In genomic region chr6:56652994-56653393, GRCh38 we compare ENCODE assay signal across 9 cellular contexts. TPM values are rescaled to one million over a fixed set of nuclear protein-coding genes. Genes with fewer than 3 reads are reported as not detected.
DNase-seq lines count a peak whose midpoint lies in the region; ATAC-seq and TF ChIP-seq lines count a peak whose summit lies in the region.
"Had no signal": no experiment of that assay in that cellular context is flagged by ENCODE, and none has a peak within 500 bp of the region (broad histone marks: within the 10 kb centered on the region; RNA-seq: fewer than 3 reads in every experiment).

No MANE protein-coding gene starts in this region.

- intact Hi-C loops in body of pancreas (cut with DNase I): no loop called here
- intact Hi-C loops in left ventricle myocardium superior (cut with micrococcal nuclease): no loop called here

- DNase-seq in HS-5 (ENCODE audit: low read depth): peak; percentile 39
- no peak for DNase-seq in body of pancreas
- DNase-seq in left ventricle myocardium superior: no peak
- DNase-seq in activated CD4-positive, alpha-beta T cell treated with anti-CD3 and anti-CD28 coated beads for 4 hours: no peak
- no peak for DNase-seq in ecto neural progenitor cell (ENCODE audit: low spot score)
- DNase-seq in ACHN: no peak
- DNase-seq: activated T-cell treated with anti-CD3 and anti-CD28 coated beads, Interleukin-2, amount 50 U/mL, for 24 hours; head of caudate nucleus had no signal

- H3K36me3 ChIP-seq in body of pancreas (replicated peaks in 1 of 2; ENCODE audit: insufficient read depth in 1 of 2, low read depth in 2 of 2): no peaks in the 10 kb centered on the region

- in situ Hi-C loops in ACHN (cut with HindIII; ENCODE audit: low pct_ligation_motif_present, low pct_unique_long_range_greater_than_20kb, low sequenced_read_pairs): no loop called here

- WGBS in body of pancreas, 2 donors: 8 to 14% methylated on average over 2 of the region's 2 CpGs

- no peaks in the 10 kb centered on the region for H3K9me3 ChIP-seq in body of pancreas

- H3K4me3 ChIP-seq in body of pancreas: no peak overlapping the region

- no peak for TF ChIP-seq POLR2A in body of pancreas (IDR thresholded peaks at IDR 0.05)

- no peaks in the 10 kb centered on the region for H3K27me3 ChIP-seq in body of pancreas

- ATAC-seq in body of pancreas (peak; percentile 85), left ventricle myocardium superior (peak; percentile 54)

- no peak for TF ChIP-seq CTCF in body of pancreas (IDR thresholded peaks at IDR 0.05)

- peak overlapping the region in 3 of 4 donors; percentile 52 to 69 (median 64) for H3K27ac ChIP-seq in body of pancreas
- H3K27ac ChIP-seq in temporal lobe (ENCODE audit: low read depth, low read length): peak overlapping the region; percentile 72

- H3K4me1 ChIP-seq in body of pancreas: peaks cover 13% of the 10 kb centered on the region

RNA-seq across cellular contexts. Expression of gene DST, which starts 10.3 kb away (rescaled TPM):
- total RNA-seq in body of pancreas (100 to 1,000 TPM; 105 to 117 TPM), left ventricle myocardium superior (225 TPM), temporal lobe (199 TPM)
